Comparison of ENCODE assay signal across 22 cellular contexts in the genomic region with DNA sequence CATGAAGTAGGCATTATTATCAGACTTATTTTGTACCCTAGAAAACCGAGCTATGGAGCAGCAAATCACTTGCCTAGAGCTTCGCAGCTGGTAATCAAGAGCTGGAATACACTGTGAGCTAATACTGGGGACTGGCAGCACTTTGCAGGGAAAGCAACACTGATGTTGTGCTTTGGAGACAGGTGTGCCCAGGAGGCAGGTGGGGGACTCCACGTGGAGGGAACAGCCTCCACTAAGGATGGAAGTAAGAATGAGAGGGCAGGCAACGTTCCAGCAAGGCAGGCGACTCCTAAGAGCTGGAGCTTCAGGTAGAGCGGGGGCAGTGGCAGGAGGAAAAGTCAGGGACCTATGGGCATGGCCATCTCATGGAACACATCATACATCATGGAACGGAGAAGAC.
"Had no signal": no experiment of that assay in that cellular context is flagged by ENCODE, and none has a peak within 500 bp of the region (broad histone marks: within the 10 kb centered on the region; RNA-seq: fewer than 3 reads in every experiment).

No MANE protein-coding gene starts in this region.

- H3K4me1 Mint-ChIP-seq: immature natural killer cell, mesothelial cell of epicardium had no signal

- H3K36me3 ChIP-seq: esophagus muscularis mucosa, gastroesophageal sphincter, heart left ventricle, left ventricle myocardium inferior, lower lobe of right lung had no signal

- H3K9me3 Mint-ChIP-seq: mesothelial cell of epicardium had no signal

- DNase-seq: dermis blood vessel endothelial cell; dorsolateral prefrontal cortex; effector CD4-positive, alpha-beta T cell; effector memory CD4-positive, alpha-beta T cell; foreskin keratinocyte; heart left ventricle; hypothalamus; immature natural killer cell; islet precursor cell; kidney; kidney glomerular epithelial cell; left colon; left ventricle myocardium inferior; lower lobe of right lung; mesenchymal stem cell; mucosa of descending colon had no signal

- H3K27ac Mint-ChIP-seq: immature natural killer cell, mesothelial cell of epicardium had no signal

- ATAC-seq: foreskin keratinocyte, gastroesophageal sphincter, heart left ventricle, left colon, left lobe of liver, lower lobe of right lung, mucosa of descending colon had no signal

- H3K27me3 ChIP-seq: esophagus muscularis mucosa, foreskin keratinocyte, gastroesophageal sphincter, hepatocyte had no signal

- H3K4me3 ChIP-seq: coronary artery, dorsolateral prefrontal cortex, esophagus muscularis mucosa, gastroesophageal sphincter, heart left ventricle, hepatocyte, left ventricle myocardium inferior, lower lobe of right lung, mucosa of descending colon had no signal

- H3K4me1 ChIP-seq: foreskin keratinocyte, gastroesophageal sphincter, heart left ventricle, left ventricle myocardium inferior, lower lobe of right lung had no signal

- H3K9me3 ChIP-seq: esophagus muscularis mucosa, gastroesophageal sphincter, heart left ventricle, left ventricle myocardium inferior, lower lobe of right lung, mucosa of descending colon had no signal

- H3K27ac ChIP-seq: coronary artery, dorsolateral prefrontal cortex, esophagus muscularis mucosa, foreskin keratinocyte, gastroesophageal sphincter, heart left ventricle, hepatocyte, left ventricle myocardium inferior, lower lobe of right lung had no signal

- H3K4me3 Mint-ChIP-seq: immature natural killer cell, mesothelial cell of epicardium had no signal

- H3K36me3 Mint-ChIP-seq: immature natural killer cell, mesothelial cell of epicardium had no signal
